In the genomic region with DNA sequence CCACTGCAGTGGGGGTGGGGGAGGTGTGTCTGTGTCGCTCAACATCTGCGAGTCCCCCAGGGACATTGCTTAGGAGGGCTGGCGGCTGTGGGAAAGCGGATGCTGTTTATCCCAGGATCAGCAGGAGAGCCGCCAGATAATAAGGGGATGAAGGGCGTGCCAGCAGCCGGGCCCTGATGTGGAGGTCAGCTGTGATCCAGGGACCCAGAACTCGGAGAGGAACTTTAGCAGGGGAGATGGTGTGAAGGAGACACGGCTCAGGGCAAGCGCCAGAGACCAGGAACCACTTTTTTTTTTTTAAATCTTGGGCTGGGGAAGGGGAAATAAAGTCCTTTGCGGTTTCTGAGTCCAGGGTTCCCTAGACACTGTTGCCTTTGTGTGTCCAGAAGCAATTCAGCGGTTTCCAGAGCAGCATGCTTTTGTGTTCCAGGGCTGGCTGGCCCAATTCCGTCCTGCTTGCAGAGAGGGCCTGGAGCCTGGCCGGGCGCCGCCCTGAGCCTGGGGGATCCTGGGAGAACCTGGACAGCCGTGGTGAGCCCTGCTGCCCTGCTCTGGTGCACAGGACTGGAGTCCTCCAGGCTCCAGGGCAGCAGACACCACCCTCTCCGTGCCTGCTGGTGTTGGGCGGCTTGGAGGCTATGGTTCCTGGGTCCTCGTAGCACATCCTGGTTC, we compare ENCODE assay signal across 1 cellular context.
TF ChIP-seq lines count a peak whose summit lies in the region.

A gene with protein sequence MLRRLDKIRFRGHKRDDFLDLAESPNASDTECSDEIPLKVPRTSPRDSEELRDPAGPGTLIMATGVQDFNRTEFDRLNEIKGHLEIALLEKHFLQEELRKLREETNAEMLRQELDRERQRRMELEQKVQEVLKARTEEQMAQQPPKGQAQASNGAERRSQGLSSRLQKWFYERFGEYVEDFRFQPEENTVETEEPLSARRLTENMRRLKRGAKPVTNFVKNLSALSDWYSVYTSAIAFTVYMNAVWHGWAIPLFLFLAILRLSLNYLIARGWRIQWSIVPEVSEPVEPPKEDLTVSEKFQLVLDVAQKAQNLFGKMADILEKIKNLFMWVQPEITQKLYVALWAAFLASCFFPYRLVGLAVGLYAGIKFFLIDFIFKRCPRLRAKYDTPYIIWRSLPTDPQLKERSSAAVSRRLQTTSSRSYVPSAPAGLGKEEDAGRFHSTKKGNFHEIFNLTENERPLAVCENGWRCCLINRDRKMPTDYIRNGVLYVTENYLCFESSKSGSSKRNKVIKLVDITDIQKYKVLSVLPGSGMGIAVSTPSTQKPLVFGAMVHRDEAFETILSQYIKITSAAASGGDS (plus strand): TSS at position 557 of the 672 bp plus-strand sequence. CDS start 6,414 bp downstream, outside the sequence.

TF ChIP-seq in GM23338, 12 proteins besides CTCF, POLR2A, EP300 and RAD21 (continued from another document):
- TF ChIP-seq STAT1 (IDR thresholded peaks at IDR 0.05; ENCODE audit: unreplicated experiment): no peak
- no peak for TF ChIP-seq EZH2 (IDR thresholded peaks at IDR 0.05; ENCODE audit: low read depth, unreplicated experiment)
- TF ChIP-seq, protein P1, sequence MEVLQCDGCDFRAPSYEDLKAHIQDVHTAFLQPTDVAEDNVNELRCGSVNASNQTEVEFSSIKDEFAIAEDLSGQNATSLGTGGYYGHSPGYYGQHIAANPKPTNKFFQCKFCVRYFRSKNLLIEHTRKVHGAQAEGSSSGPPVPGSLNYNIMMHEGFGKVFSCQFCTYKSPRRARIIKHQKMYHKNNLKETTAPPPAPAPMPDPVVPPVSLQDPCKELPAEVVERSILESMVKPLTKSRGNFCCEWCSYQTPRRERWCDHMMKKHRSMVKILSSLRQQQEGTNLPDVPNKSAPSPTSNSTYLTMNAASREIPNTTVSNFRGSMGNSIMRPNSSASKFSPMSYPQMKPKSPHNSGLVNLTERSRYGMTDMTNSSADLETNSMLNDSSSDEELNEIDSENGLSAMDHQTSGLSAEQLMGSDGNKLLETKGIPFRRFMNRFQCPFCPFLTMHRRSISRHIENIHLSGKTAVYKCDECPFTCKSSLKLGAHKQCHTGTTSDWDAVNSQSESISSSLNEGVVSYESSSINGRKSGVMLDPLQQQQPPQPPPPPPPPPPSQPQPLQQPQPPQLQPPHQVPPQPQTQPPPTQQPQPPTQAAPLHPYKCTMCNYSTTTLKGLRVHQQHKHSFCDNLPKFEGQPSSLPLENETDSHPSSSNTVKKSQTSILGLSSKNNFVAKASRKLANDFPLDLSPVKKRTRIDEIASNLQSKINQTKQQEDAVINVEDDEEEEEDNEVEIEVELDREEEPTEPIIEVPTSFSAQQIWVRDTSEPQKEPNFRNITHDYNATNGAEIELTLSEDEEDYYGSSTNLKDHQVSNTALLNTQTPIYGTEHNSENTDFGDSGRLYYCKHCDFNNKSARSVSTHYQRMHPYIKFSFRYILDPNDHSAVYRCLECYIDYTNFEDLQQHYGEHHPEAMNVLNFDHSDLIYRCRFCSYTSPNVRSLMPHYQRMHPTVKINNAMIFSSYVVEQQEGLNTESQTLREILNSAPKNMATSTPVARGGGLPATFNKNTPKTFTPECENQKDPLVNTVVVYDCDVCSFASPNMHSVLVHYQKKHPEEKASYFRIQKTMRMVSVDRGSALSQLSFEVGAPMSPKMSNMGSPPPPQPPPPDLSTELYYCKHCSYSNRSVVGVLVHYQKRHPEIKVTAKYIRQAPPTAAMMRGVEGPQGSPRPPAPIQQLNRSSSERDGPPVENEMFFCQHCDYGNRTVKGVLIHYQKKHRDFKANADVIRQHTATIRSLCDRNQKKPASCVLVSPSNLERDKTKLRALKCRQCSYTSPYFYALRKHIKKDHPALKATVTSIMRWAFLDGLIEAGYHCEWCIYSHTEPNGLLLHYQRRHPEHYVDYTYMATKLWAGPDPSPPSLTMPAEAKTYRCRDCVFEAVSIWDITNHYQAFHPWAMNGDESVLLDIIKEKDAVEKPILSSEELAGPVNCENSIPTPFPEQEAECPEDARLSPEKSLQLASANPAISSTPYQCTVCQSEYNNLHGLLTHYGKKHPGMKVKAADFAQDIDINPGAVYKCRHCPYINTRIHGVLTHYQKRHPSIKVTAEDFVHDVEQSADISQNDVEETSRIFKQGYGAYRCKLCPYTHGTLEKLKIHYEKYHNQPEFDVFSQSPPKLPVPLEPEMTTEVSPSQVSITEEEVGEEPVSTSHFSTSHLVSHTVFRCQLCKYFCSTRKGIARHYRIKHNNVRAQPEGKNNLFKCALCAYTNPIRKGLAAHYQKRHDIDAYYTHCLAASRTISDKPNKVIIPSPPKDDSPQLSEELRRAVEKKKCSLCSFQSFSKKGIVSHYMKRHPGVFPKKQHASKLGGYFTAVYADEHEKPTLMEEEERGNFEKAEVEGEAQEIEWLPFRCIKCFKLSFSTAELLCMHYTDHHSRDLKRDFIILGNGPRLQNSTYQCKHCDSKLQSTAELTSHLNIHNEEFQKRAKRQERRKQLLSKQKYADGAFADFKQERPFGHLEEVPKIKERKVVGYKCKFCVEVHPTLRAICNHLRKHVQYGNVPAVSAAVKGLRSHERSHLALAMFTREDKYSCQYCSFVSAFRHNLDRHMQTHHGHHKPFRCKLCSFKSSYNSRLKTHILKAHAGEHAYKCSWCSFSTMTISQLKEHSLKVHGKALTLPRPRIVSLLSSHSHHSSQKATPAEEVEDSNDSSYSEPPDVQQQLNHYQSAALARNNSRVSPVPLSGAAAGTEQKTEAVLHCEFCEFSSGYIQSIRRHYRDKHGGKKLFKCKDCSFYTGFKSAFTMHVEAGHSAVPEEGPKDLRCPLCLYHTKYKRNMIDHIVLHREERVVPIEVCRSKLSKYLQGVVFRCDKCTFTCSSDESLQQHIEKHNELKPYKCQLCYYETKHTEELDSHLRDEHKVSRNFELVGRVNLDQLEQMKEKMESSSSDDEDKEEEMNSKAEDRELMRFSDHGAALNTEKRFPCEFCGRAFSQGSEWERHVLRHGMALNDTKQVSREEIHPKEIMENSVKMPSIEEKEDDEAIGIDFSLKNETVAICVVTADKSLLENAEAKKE (CRISPR knock-in tag; IDR thresholded peaks at IDR 0.05): no peak
- no peak for TF ChIP-seq CREB1 (CRISPR knock-in tag; IDR thresholded peaks at IDR 0.05; ENCODE audit: low read depth)
- TF ChIP-seq, protein P2, sequence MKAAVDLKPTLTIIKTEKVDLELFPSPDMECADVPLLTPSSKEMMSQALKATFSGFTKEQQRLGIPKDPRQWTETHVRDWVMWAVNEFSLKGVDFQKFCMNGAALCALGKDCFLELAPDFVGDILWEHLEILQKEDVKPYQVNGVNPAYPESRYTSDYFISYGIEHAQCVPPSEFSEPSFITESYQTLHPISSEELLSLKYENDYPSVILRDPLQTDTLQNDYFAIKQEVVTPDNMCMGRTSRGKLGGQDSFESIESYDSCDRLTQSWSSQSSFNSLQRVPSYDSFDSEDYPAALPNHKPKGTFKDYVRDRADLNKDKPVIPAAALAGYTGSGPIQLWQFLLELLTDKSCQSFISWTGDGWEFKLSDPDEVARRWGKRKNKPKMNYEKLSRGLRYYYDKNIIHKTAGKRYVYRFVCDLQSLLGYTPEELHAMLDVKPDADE (IDR thresholded peaks at IDR 0.05): no peak
- no peak for TF ChIP-seq JUNB (IDR thresholded peaks at IDR 0.05; ENCODE audit: unreplicated experiment)
- no peak for TF ChIP-seq EZH2phosphoT487 (IDR thresholded peaks at IDR 0.05; ENCODE audit: unreplicated experiment)
- TF ChIP-seq NANOG (IDR thresholded peaks at IDR 0.05; ENCODE audit: borderline replicate concordance): no peak
- TF ChIP-seq, protein P3, sequence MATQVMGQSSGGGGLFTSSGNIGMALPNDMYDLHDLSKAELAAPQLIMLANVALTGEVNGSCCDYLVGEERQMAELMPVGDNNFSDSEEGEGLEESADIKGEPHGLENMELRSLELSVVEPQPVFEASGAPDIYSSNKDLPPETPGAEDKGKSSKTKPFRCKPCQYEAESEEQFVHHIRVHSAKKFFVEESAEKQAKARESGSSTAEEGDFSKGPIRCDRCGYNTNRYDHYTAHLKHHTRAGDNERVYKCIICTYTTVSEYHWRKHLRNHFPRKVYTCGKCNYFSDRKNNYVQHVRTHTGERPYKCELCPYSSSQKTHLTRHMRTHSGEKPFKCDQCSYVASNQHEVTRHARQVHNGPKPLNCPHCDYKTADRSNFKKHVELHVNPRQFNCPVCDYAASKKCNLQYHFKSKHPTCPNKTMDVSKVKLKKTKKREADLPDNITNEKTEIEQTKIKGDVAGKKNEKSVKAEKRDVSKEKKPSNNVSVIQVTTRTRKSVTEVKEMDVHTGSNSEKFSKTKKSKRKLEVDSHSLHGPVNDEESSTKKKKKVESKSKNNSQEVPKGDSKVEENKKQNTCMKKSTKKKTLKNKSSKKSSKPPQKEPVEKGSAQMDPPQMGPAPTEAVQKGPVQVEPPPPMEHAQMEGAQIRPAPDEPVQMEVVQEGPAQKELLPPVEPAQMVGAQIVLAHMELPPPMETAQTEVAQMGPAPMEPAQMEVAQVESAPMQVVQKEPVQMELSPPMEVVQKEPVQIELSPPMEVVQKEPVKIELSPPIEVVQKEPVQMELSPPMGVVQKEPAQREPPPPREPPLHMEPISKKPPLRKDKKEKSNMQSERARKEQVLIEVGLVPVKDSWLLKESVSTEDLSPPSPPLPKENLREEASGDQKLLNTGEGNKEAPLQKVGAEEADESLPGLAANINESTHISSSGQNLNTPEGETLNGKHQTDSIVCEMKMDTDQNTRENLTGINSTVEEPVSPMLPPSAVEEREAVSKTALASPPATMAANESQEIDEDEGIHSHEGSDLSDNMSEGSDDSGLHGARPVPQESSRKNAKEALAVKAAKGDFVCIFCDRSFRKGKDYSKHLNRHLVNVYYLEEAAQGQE (IDR thresholded peaks at IDR 0.05; ENCODE audit: unreplicated experiment): no peak
- TF ChIP-seq ZNF331 (CRISPR knock-in tag; IDR thresholded peaks at IDR 0.05; ENCODE audit: low read depth): no peak
- TF ChIP-seq POLR2AphosphoS5 (IDR thresholded peaks at IDR 0.05; ENCODE audit: low read depth): no peak
